ENCODE assay signal across 23 cellular contexts in the genomic region with DNA sequence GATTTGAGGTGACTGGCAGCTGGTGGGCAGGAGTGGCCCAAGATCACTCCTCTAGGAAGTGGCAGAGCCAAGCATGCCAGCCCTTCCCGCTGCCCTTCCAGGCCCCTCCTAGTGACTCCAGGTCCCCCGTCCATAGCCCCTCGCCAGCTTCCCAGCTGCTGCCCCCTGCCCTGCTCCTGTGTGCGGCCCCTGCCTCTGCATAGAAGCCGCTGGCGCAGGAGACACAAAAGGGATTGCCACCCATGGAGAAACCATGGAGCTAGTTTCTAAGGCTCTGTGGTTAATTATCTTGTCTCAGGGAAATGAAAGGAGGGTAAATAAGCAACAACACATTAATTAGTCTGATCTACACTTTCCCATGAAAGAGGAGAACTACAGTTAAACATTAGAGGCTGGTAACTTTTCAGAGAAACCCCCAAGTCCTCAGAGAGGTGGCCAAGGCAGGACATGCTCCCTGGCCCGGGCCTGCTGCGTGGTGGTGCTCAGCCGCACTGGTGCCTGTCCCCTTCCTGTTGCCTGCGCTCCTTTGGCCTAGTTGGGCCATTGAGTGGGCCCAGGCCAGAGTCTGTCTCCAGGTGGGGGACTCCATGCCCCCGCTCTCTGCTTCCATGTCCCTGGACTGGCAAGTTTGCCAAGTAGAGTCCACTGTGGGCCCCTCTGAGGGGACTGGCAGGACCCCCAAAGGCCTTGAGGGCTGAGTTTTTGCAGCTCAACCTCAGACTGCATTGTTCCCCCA.
DNase-seq lines count a peak whose midpoint lies in the region; ATAC-seq and TF ChIP-seq lines count a peak whose summit lies in the region.
"Had no signal": no experiment of that assay in that cellular context is flagged by ENCODE, and none has a peak within 500 bp of the region (broad histone marks: within the 10 kb centered on the region; RNA-seq: fewer than 3 reads in every experiment).

No MANE protein-coding gene starts in this region.

- no CpG with 5 or more reads among the region's 11 CpGs for WGBS in neuronal stem cell (ENCODE audit: extremely low coverage in 2 of 2, insufficient read length in 2 of 2, insufficient replicate concordance in 1 of 2), 2 donors
- WGBS in body of pancreas, 2 donors: 91 to 100% methylated on average over 6 to 11 of the region's 11 CpGs

- no peaks in the 10 kb centered on the region for H3K9me3 Mint-ChIP-seq in chondrocyte (ENCODE audit: low read depth)
- H3K9me3 Mint-ChIP-seq: CD4-positive, alpha-beta T cell; GM23338; HFFc6 had no signal

- H4K91ac ChIP-seq in neuronal stem cell (ENCODE audit: low read depth, low read length, poor library complexity): no peak overlapping the region

- no peaks in the 10 kb centered on the region for H3K79me1 ChIP-seq in neuronal stem cell (ENCODE audit: low read depth, low read length)

- H3K36me3 ChIP-seq in neuronal stem cell (replicated peaks in 1 of 2; ENCODE audit: control insufficient read depth in 2 of 2, insufficient read depth in 2 of 2, low read length in 2 of 2) (no peaks in the 10 kb centered on the region), body of pancreas (replicated peaks in 1 of 2; ENCODE audit: insufficient read depth in 1 of 2, low read depth in 2 of 2) (no peaks in the 10 kb centered on the region)
- H3K36me3 ChIP-seq: BLaER1, HAP-1 had no signal

- no peak for ATAC-seq in body of pancreas
- ATAC-seq: K562 had no signal

- no peaks in the 10 kb centered on the region for H3K36me3 Mint-ChIP-seq in chondrocyte (ENCODE audit: low read depth)

- H3K4me3 ChIP-seq in neuronal stem cell (ENCODE audit: low read length in 2 of 2) (no peak overlapping the region), body of pancreas (no peak overlapping the region)
- H3K4me3 ChIP-seq: BLaER1, GM23338, HAP-1, K562, Peyer's patch had no signal

- H3K23ac ChIP-seq in neuronal stem cell (ENCODE audit: low read depth, low read length, poor library complexity): peak overlapping the region; percentile 81

- H2BK15ac ChIP-seq in neuronal stem cell (ENCODE audit: low read length): peak overlapping the region; percentile 65

- H3K18ac ChIP-seq in neuronal stem cell (ENCODE audit: low read length): peak overlapping the region; percentile 94

- peaks cover 5% of the 10 kb centered on the region for H3K27me3 Mint-ChIP-seq in chondrocyte (ENCODE audit: low read depth)
- H3K27me3 Mint-ChIP-seq: CD4-positive, alpha-beta T cell had no signal

- no peak for TF ChIP-seq CTCF in chondrocyte (IDR thresholded peaks at IDR 0.05)
- no peak for TF ChIP-seq CTCF in body of pancreas (IDR thresholded peaks at IDR 0.05)

- intact Hi-C loops in body of pancreas (cut with DNase I): no loop called here

- TF ChIP-seq POLR2A in body of pancreas (IDR thresholded peaks at IDR 0.05): no peak

- H3K4ac ChIP-seq in neuronal stem cell (ENCODE audit: low read length): no peak overlapping the region

- H3K4me1 Mint-ChIP-seq in chondrocyte (ENCODE audit: low read depth): no peaks in the 10 kb centered on the region
- H3K4me1 Mint-ChIP-seq: GM23338 had no signal

- H3K4me3 Mint-ChIP-seq in chondrocyte (ENCODE audit: unreplicated experiment): no peak overlapping the region
- H3K4me3 Mint-ChIP-seq: CD4-positive, alpha-beta T cell; GM23338; HFFc6 had no signal

- H3K14ac ChIP-seq in neuronal stem cell (ENCODE audit: low read length): no peak overlapping the region

- H3K27ac ChIP-seq in neuronal stem cell (replicated peaks; ENCODE audit: low read length) (no peak overlapping the region), body of pancreas (no peak overlapping the region)
- H3K27ac ChIP-seq: BLaER1, Peyer's patch had no signal

- H2AFZ ChIP-seq in neuronal stem cell (ENCODE audit: low read length): no peak overlapping the region
- H2AFZ ChIP-seq: GM23338 had no signal

- H2BK12ac ChIP-seq in neuronal stem cell (ENCODE audit: low read length): peak overlapping the region; percentile 93

- H3K9me3 ChIP-seq in neuronal stem cell (replicated peaks in 1 of 2; ENCODE audit: control insufficient read depth in 2 of 2, insufficient read depth in 1 of 2, low read depth in 1 of 2, low read length in 2 of 2): no peaks in the 10 kb centered on the region
- H3K9me3 ChIP-seq in body of pancreas: no peaks in the 10 kb centered on the region
- H3K9me3 ChIP-seq: BLaER1, HAP-1, Peyer's patch, SK-N-SH had no signal

- H3K9ac ChIP-seq in neuronal stem cell (ENCODE audit: low read depth, low read length, poor library complexity): no peak overlapping the region
- H3K9ac ChIP-seq: BLaER1, SK-N-SH had no signal

- peaks cover 7 to 16% of the 10 kb centered on the region in 2 donors for H3K4me1 ChIP-seq in neuronal stem cell (ENCODE audit: control insufficient read depth in 2 of 2, insufficient read depth in 1 of 2, low read depth in 1 of 2, low read length in 2 of 2)
- peaks cover 5% of the 10 kb centered on the region for H3K4me1 ChIP-seq in body of pancreas
- H3K4me1 ChIP-seq: HAP-1, Peyer's patch had no signal

- H2AK5ac ChIP-seq in neuronal stem cell (ENCODE audit: low read depth, low read length): peak overlapping the region; percentile 37

- no peak overlapping the region for H2BK5ac ChIP-seq in neuronal stem cell (ENCODE audit: low read length)

- no peak overlapping the region for H3K27ac Mint-ChIP-seq in chondrocyte (ENCODE audit: unreplicated experiment)
- H3K27ac Mint-ChIP-seq: CD4-positive, alpha-beta T cell; GM23338; HFFc6 had no signal

- H3K27me3 ChIP-seq in neuronal stem cell (ENCODE audit: control insufficient read depth in 3 of 3, insufficient read depth in 3 of 3, low read depth in 1 of 3, low read length in 3 of 3): peaks cover 0 to 60% (median 0%) of the 10 kb centered on the region in 3 experiments
- no peaks in the 10 kb centered on the region for H3K27me3 ChIP-seq in body of pancreas
- H3K27me3 ChIP-seq: Peyer's patch had no signal

- H3K4me2 ChIP-seq in neuronal stem cell (ENCODE audit: insufficient read depth, low read length, poor library complexity, severe bottlenecking): no peak overlapping the region
- H3K4me2 ChIP-seq: BLaER1, GM23338, SK-N-SH had no signal

- DNase-seq in NCI-H1417 (lab: John Stamatoyannopoulos, UW) (peak in 2 of 3 experiments; percentile 40 to 65), NCI-H1417 treated with DMSO at 0.1 percent for 48 hours (lab: John Stamatoyannopoulos, UW) (no peak), COR-L47 (lab: John Stamatoyannopoulos, UW) (peak; percentile 74), chondrocyte (ENCODE audit: low spot score) (peak; percentile 77), neuronal stem cell (ENCODE audit: low spot score) (peak; percentile 21), NOMO-1 treated with dmso at 0.1 percent for 144 hours (lab: John Stamatoyannopoulos, UW; ENCODE audit: unreplicated experiment) (no peak), body of pancreas (no peak)
- DNase-seq: 8988T; CD4-positive, alpha-beta T cell; DMS53; HFFc6; Kasumi-1; NCI-H1105 treated with DMSO at 0.1 percent for 48 hours; NCI-H187; NCI-H2081 treated with DMSO at 0.1 percent for 48 hours; NCI-H524; OCI-M1; Peyer's patch; SK-N-SH had no signal

- peak overlapping the region; percentile 56 for H2BK120ac ChIP-seq in neuronal stem cell (ENCODE audit: low read depth, low read length)

- H4K8ac ChIP-seq in neuronal stem cell (ENCODE audit: low read depth, low read length): no peak overlapping the region

Comparison
In these comparisons a context has a peak if more than half of its experiments do, and no peak if none do; other contexts are left out.
1. DNase-seq: peak in NCI-H1417 (2 of 3), COR-L47 (single experiment), chondrocyte (single experiment) and neuronal stem cell (single experiment); none in NCI-H1417 treated with DMSO at 0.1 percent for 48 hours (single experiment), NOMO-1 treated with dmso at 0.1 percent for 144 hours (single experiment) and body of pancreas (0 of 4).